8 cellular contexts compared by ENCODE assay signal in genomic region chr2:119756837-119757236, GRCh38. TPM values are rescaled to one million over a fixed set of nuclear protein-coding genes. Genes with fewer than 3 reads are reported as not detected.
DNase-seq lines count a peak whose midpoint lies in the region; ATAC-seq and TF ChIP-seq lines count a peak whose summit lies in the region.

No MANE protein-coding gene starts in this region.

- H3K4me3 ChIP-seq in AG09309 (ENCODE audit: control insufficient read depth, low read depth, low read length): no peak overlapping the region
- H3K4me3 ChIP-seq in epithelial cell of esophagus (ENCODE audit: low read length): no peak overlapping the region

- peaks cover 23 to 27% (median 24%) of the 10 kb centered on the region in 3 donors for H3K4me1 Mint-ChIP-seq in T-cell

- TF ChIP-seq CTCF in AG09309 (IDR thresholded peaks at IDR 0.05; ENCODE audit: control insufficient read depth, insufficient read depth, low read depth, low read length, missing control alignments): no peak
- no peak for TF ChIP-seq CTCF in epithelial cell of esophagus (IDR thresholded peaks at IDR 0.05; ENCODE audit: insufficient read depth, low read depth, low read length, missing control alignments)

- H3K27me3 Mint-ChIP-seq in T-cell: no peaks in the 10 kb centered on the region

- DNase-seq in AG09309 (ENCODE audit: low read depth) (peak; percentile 46), T-cell (no peak), epithelial cell of esophagus (ENCODE audit: low read depth) (peak; percentile 83), putamen (ENCODE audit: low spot score) (peak; percentile 47), LoVo (ENCODE audit: low spot score) (no peak), inferior parietal cortex (ENCODE audit: extremely low spot score) (no peak), NOMO-1 (lab: John Stamatoyannopoulos, UW; ENCODE audit: unreplicated experiment in 2 of 2) (no peak)

- no peaks in the 10 kb centered on the region for H3K9me3 Mint-ChIP-seq in T-cell

- no peak for ATAC-seq in T-cell (replicated peaks in 1 of 4)
- no peak for ATAC-seq in HG02870 (IDR thresholded peaks at IDR 0.05; ENCODE audit: unreplicated experiment)

- H3K27ac Mint-ChIP-seq in T-cell: peak overlapping the region; percentile 1 to 56

- H3K4me3 Mint-ChIP-seq in T-cell: no peak overlapping the region

- CTCF ChIA-PET in T-cell (lab: Charles Lee): interaction anchor here (0.9 to 2.0 kb wide), 4 partner anchors 10 to 419 kb away, joined by 3 to 12 read pairs (median 4); no protein-coding TSS in a partner anchor

- POLR2A ChIA-PET in T-cell (lab: Charles Lee): interaction anchor here (0.6 to 1.0 kb wide), 3 partner anchors 24 to 104 kb away, joined by 3 to 6 read pairs (median 4); partner anchors contain the start of gene TMEM177 (in 1 of the 2)

- no peaks in the 10 kb centered on the region for H3K36me3 Mint-ChIP-seq in T-cell

RNA-seq across cellular contexts. Expression of gene PTPN4, which starts 2.9 kb away (rescaled TPM):
- total RNA-seq in T-cell: 100 to 1,000 TPM; 105 to 134 (median 126) TPM

Comparison
In these comparisons a context has a peak if more than half of its experiments do, and no peak if none do; other contexts are left out.
1. DNase-seq: peak in AG09309 (single experiment), epithelial cell of esophagus (single experiment) and putamen (single experiment); none in T-cell (0 of 34), LoVo (single experiment), inferior parietal cortex (single experiment) and NOMO-1 (0 of 2).